Comparison of ENCODE assay signal across 23 cellular contexts in genomic region chr5:167796636-167797035, GRCh38.
DNase-seq lines count a peak whose midpoint lies in the region; ATAC-seq, FAIRE-seq and TF ChIP-seq lines count a peak whose summit lies in the region.
"Had no signal": no experiment of that assay in that cellular context is flagged by ENCODE, and none has a peak within 500 bp of the region (broad histone marks: within the 10 kb centered on the region; RNA-seq: fewer than 3 reads in every experiment).

No MANE protein-coding gene starts in this region.

- H3K4me1 ChIP-seq in astrocyte (ENCODE audit: insufficient read depth, low read length) (no peaks in the 10 kb centered on the region), osteoblast (ENCODE audit: insufficient read depth, low read length) (peaks cover 20% of the 10 kb centered on the region)
- H3K4me1 ChIP-seq: A549 had no signal

- H3K27me3 ChIP-seq in astrocyte (ENCODE audit: insufficient read depth, low read length) (no peaks in the 10 kb centered on the region), osteoblast (ENCODE audit: insufficient read depth, low read length) (no peaks in the 10 kb centered on the region)

- H4K20me1 ChIP-seq in astrocyte (ENCODE audit: insufficient read depth, low read length), result no peaks in the 10 kb centered on the region
- H4K20me1 ChIP-seq in osteoblast (ENCODE audit: insufficient read depth, low read length), result no peaks in the 10 kb centered on the region

- H3K79me2 ChIP-seq in astrocyte (ENCODE audit: insufficient read depth, low read length), result no peaks in the 10 kb centered on the region
- no peaks in the 10 kb centered on the region for H3K79me2 ChIP-seq in osteoblast (ENCODE audit: insufficient read depth, low read length)

- H3K9ac ChIP-seq in astrocyte (ENCODE audit: low read length), result no peak overlapping the region

- no peak overlapping the region for H3K27ac Mint-ChIP-seq in astrocyte (ENCODE audit: unreplicated experiment)
- H3K27ac Mint-ChIP-seq: B cell; CD4-positive, CD25-positive, alpha-beta regulatory T cell; CD8-positive, alpha-beta memory T cell; GM23338 had no signal

- no peaks in the 10 kb centered on the region for H3K36me3 ChIP-seq in astrocyte (ENCODE audit: insufficient read depth, low read length)
- H3K36me3 ChIP-seq in osteoblast (ENCODE audit: insufficient read depth, low read length), result no peaks in the 10 kb centered on the region

- TF ChIP-seq CTCF in AG10803 (conservative IDR thresholded peaks at IDR 0.05; ENCODE audit: low read length), result no peak
- TF ChIP-seq CTCF in astrocyte (IDR thresholded peaks at IDR 0.05; ENCODE audit: insufficient read depth, low read depth, low read length), result no peak
- TF ChIP-seq CTCF in osteoblast (IDR thresholded peaks at IDR 0.05; ENCODE audit: extremely low read depth, low read depth, low read length), result no peak

- ATAC-seq in HG03045 (IDR thresholded peaks at IDR 0.05; ENCODE audit: unreplicated experiment), result no peak
- ATAC-seq: A549, GM23338 had no signal

- H3K27me3 Mint-ChIP-seq in astrocyte (ENCODE audit: low read depth, unreplicated experiment), result no peaks in the 10 kb centered on the region
- H3K27me3 Mint-ChIP-seq: B cell; CD4-positive, CD25-positive, alpha-beta regulatory T cell; CD8-positive, alpha-beta memory T cell had no signal

- H3K27ac ChIP-seq in astrocyte (ENCODE audit: low read depth, low read length) (no peak overlapping the region), osteoblast (ENCODE audit: low read depth, low read length) (no peak overlapping the region)
- H3K27ac ChIP-seq: 22Rv1, A549, HL-60 had no signal

- no peaks in the 10 kb centered on the region for H3K9me3 Mint-ChIP-seq in astrocyte (ENCODE audit: unreplicated experiment)
- H3K9me3 Mint-ChIP-seq: GM23338 had no signal

- peaks cover 17% of the 10 kb centered on the region for H3K4me1 Mint-ChIP-seq in astrocyte (ENCODE audit: low read depth, unreplicated experiment)
- H3K4me1 Mint-ChIP-seq: B cell; CD4-positive, CD25-positive, alpha-beta regulatory T cell; CD8-positive, alpha-beta memory T cell had no signal

- no peaks in the 10 kb centered on the region for H3K9me3 ChIP-seq in astrocyte (ENCODE audit: insufficient read depth, low read depth, low read length)
- H3K9me3 ChIP-seq in osteoblast (ENCODE audit: low read depth, low read length), result no peaks in the 10 kb centered on the region
- H3K9me3 ChIP-seq: A549 had no signal

- peaks cover 4% of the 10 kb centered on the region for H3K36me3 Mint-ChIP-seq in astrocyte (ENCODE audit: low read depth, unreplicated experiment)
- H3K36me3 Mint-ChIP-seq: CD4-positive, CD25-positive, alpha-beta regulatory T cell; CD8-positive, alpha-beta memory T cell had no signal

- DNase-seq in AG10803 (ENCODE audit: low read depth), result peak; percentile 40
- peak; percentile 41 for DNase-seq in NCI-H226
- DNase-seq in astrocyte (ENCODE audit: low read depth), result peak; percentile 74
- DNase-seq in osteoblast (ENCODE audit: insufficient read length, low spot score, missing footprints), result peak; percentile 58
- no peak for DNase-seq in activated CD4-positive, alpha-beta T cell treated with anti-CD3 and anti-CD28 coated beads for 1 hour
- DNase-seq in NCI-H2227 (lab: John Stamatoyannopoulos, UW; ENCODE audit: unreplicated experiment), result no peak
- DNase-seq: C1 segment of cervical spinal cord; CD4-positive, CD25-positive, alpha-beta regulatory T cell; CD8-positive, alpha-beta memory T cell; COR-L47; DMS 273 treated with DMSO at 0.1 percent for 48 hours; DMS53; DND-41; HCEC 1CT had no signal

- H3K4me3 Mint-ChIP-seq in astrocyte (ENCODE audit: unreplicated experiment), result no peak overlapping the region
- H3K4me3 Mint-ChIP-seq: B cell; CD4-positive, CD25-positive, alpha-beta regulatory T cell; CD8-positive, alpha-beta memory T cell; GM23338 had no signal

- peak; percentile 9 for FAIRE-seq in astrocyte (lab: Jason Lieb, UNC)
- FAIRE-seq: A549, G401.6, GM12891, H54 had no signal

- H2AFZ ChIP-seq in astrocyte (ENCODE audit: low read depth, low read length), result no peak overlapping the region
- H2AFZ ChIP-seq in osteoblast (ENCODE audit: low read length), result no peak overlapping the region
- H2AFZ ChIP-seq: GM23338 had no signal

- H3K4me2 ChIP-seq in astrocyte (ENCODE audit: low read length) (no peak overlapping the region), osteoblast (ENCODE audit: insufficient read depth, low read length) (no peak overlapping the region)
- H3K4me2 ChIP-seq: A549, GM23338 had no signal

- H3K4me3 ChIP-seq in AG10803 (ENCODE audit: low read length) (no peak overlapping the region), astrocyte (ENCODE audit: insufficient read depth, low read depth, low read length) (no peak overlapping the region), osteoblast (ENCODE audit: insufficient read depth, low read length) (no peak overlapping the region)
- H3K4me3 ChIP-seq: A549, GM23338 had no signal

Comparison
In these comparisons a context has a peak if more than half of its experiments do, and no peak if none do; other contexts are left out.
1. DNase-seq: peak in AG10803 (single experiment), NCI-H226 (single experiment), astrocyte (single experiment) and osteoblast (single experiment); none in activated CD4-positive, alpha-beta T cell treated with anti-CD3 and anti-CD28 coated beads for 1 hour (single experiment) and NCI-H2227 (single experiment).